12 cellular contexts compared by ENCODE assay signal in the genomic region with DNA sequence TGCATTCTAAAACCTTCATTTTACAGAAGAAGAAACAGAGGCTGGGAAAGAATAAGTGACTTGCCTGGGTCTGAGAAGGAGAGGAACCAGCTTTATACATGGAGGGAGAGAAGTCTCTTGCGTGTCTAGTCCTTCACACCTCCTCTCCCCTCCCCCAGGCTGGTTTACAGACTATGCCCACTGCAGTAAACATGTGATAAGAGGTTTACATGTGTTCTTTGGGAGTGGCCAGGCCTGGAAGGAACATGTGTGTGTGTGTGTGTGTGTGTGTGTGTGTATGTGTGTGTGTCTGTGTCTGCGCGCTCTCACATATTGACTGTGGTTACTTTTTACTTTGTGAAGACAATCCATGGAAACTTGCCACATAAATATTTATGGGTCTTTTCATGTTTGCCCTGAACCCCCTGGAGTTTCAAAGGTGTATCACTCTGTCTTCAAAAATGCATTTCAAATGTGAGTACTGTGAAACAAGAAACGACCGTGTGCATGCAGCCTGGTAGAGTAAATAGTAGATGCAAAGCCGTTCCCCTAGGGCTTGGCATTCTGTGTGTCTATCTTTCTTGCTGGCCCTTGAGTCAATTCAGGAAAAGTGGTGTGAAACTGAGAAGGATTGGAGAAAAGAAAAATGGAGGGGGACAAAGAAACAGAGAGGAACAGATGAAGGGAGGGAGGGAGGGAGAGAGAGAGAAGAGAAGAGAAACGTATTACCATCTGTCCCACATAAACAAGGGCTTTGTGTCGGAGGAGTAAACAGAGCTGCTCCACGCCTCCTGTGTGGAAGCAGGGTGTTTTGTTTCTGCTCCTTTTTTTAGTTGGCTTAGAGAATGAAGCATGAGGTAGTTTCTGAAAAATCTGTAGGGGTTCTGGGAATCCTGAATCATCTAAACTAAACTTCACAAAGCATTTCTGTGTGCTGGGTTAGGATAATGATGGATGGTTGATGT. TPM values are rescaled to one million over a fixed set of nuclear protein-coding genes. Genes with fewer than 3 reads are reported as not detected.
DNase-seq lines count a peak whose midpoint lies in the region; ATAC-seq and TF ChIP-seq lines count a peak whose summit lies in the region.
"Had no signal": no experiment of that assay in that cellular context is flagged by ENCODE, and none has a peak within 500 bp of the region (broad histone marks: within the 10 kb centered on the region; RNA-seq: fewer than 3 reads in every experiment).

No MANE protein-coding gene starts in this region.

- H3K4me3 ChIP-seq in foreskin fibroblast (ENCODE audit: low read depth in 1 of 2, low read length in 2 of 2) = no peak overlapping the region
- H3K4me3 ChIP-seq in transverse colon = no peak overlapping the region
- H3K4me3 ChIP-seq: GM12878, PC-9 had no signal

- H3K4me1 ChIP-seq in transverse colon = no peaks in the 10 kb centered on the region

- no peaks in the 10 kb centered on the region for H3K36me3 Mint-ChIP-seq in activated T-cell treated with anti-CD3 and anti-CD28 coated beads, Interleukin-2, amount 50 U/mL, for 72 hours (ENCODE audit: insufficient read depth in 2 of 2)
- H3K36me3 Mint-ChIP-seq in activated T-cell treated with anti-CD3 and anti-CD28 coated beads, Interleukin-2, amount 50 U/mL, for 24 hours (ENCODE audit: low read depth) = no peaks in the 10 kb centered on the region
- H3K36me3 Mint-ChIP-seq: activated CD4-positive, alpha-beta memory T cell treated with anti-CD3 and anti-CD28 coated beads for 36 hours had no signal

- no peak for TF ChIP-seq POLR2A in transverse colon (IDR thresholded peaks at IDR 0.05)

- no peak overlapping the region for H3K4me3 Mint-ChIP-seq in activated T-cell treated with anti-CD3 and anti-CD28 coated beads, Interleukin-2, amount 50 U/mL, for 72 hours
- H3K4me3 Mint-ChIP-seq in activated T-cell treated with anti-CD3 and anti-CD28 coated beads, Interleukin-2, amount 50 U/mL, for 24 hours = no peak overlapping the region
- H3K4me3 Mint-ChIP-seq: activated CD4-positive, alpha-beta memory T cell treated with anti-CD3 and anti-CD28 coated beads for 36 hours; B cell had no signal

- H3K9me3 Mint-ChIP-seq in activated T-cell treated with anti-CD3 and anti-CD28 coated beads, Interleukin-2, amount 50 U/mL, for 72 hours = no peaks in the 10 kb centered on the region
- H3K9me3 Mint-ChIP-seq in activated T-cell treated with anti-CD3 and anti-CD28 coated beads, Interleukin-2, amount 50 U/mL, for 24 hours = no peaks in the 10 kb centered on the region
- H3K9me3 Mint-ChIP-seq: activated CD4-positive, alpha-beta memory T cell treated with anti-CD3 and anti-CD28 coated beads for 36 hours had no signal

- TF ChIP-seq CTCF in foreskin fibroblast (IDR thresholded peaks at IDR 0.05; ENCODE audit: low read depth, low read length) (no peak), transverse colon (IDR thresholded peaks at IDR 0.05) (no peak)

- TF ChIP-seq EP300 in transverse colon (IDR thresholded peaks at IDR 0.05; ENCODE audit: low read depth) = no peak

- peak overlapping the region in 1 of 4 donors; percentile 11 for H3K27ac ChIP-seq in transverse colon
- H3K27ac ChIP-seq: PC-9 had no signal

- H3K27ac Mint-ChIP-seq in activated T-cell treated with anti-CD3 and anti-CD28 coated beads, Interleukin-2, amount 50 U/mL, for 72 hours = no peak overlapping the region
- no peak overlapping the region for H3K27ac Mint-ChIP-seq in activated T-cell treated with anti-CD3 and anti-CD28 coated beads, Interleukin-2, amount 50 U/mL, for 24 hours
- H3K27ac Mint-ChIP-seq: activated CD4-positive, alpha-beta memory T cell treated with anti-CD3 and anti-CD28 coated beads for 36 hours; B cell had no signal

- WGBS in transverse colon (ENCODE audit: low coverage in 1 of 2), 2 donors = 31 to 48% methylated on average over 3 to 9 of the region's 9 CpGs

- in situ Hi-C loops in transverse colon (cut with MboI; ENCODE audit: low pct_ligation_motif_present in 1 of 4, low pct_unique_long_range_greater_than_20kb in 1 of 4, low sequenced_read_pairs in 3 of 4) = no loop called here

- H3K36me3 ChIP-seq in transverse colon = no peaks in the 10 kb centered on the region

- DNase-seq in activated T-cell treated with anti-CD3 and anti-CD28 coated beads, Interleukin-2, amount 50 U/mL, for 72 hours = no peak
- DNase-seq in activated T-cell treated with anti-CD3 and anti-CD28 coated beads, Interleukin-2, amount 50 U/mL, for 24 hours = no peak
- DNase-seq in NCI-H69 (lab: John Stamatoyannopoulos, UW) (peak; percentile 97), foreskin fibroblast (peak; percentile 57 to 77), superior temporal gyrus (ENCODE audit: extremely low spot score) (peak; percentile 91), transverse colon (no peak), SW 1271 (lab: John Stamatoyannopoulos, UW) (no peak)
- DNase-seq: activated CD4-positive, alpha-beta memory T cell treated with anti-CD3 and anti-CD28 coated beads for 36 hours; PC-9 had no signal

- no peaks in the 10 kb centered on the region for H3K9me3 ChIP-seq in transverse colon

- peaks cover 34% of the 10 kb centered on the region for H3K27me3 Mint-ChIP-seq in activated T-cell treated with anti-CD3 and anti-CD28 coated beads, Interleukin-2, amount 50 U/mL, for 72 hours (ENCODE audit: low read depth)
- peaks cover 57% of the 10 kb centered on the region for H3K27me3 Mint-ChIP-seq in activated T-cell treated with anti-CD3 and anti-CD28 coated beads, Interleukin-2, amount 50 U/mL, for 24 hours

- H3K27me3 ChIP-seq in transverse colon = peaks cover 1% of the 10 kb centered on the region

- peak; percentile 15 to 26 for ATAC-seq in activated T-cell treated with anti-CD3 and anti-CD28 coated beads, Interleukin-2, amount 50 U/mL, for 72 hours (replicated peaks in 1 of 2)
- ATAC-seq in GM21717 (IDR thresholded peaks at IDR 0.05; ENCODE audit: unreplicated experiment) = no peak
- ATAC-seq: GM12878 had no signal

- peaks cover 12% of the 10 kb centered on the region for H3K4me1 Mint-ChIP-seq in activated T-cell treated with anti-CD3 and anti-CD28 coated beads, Interleukin-2, amount 50 U/mL, for 72 hours (ENCODE audit: low read depth)
- peaks cover 6% of the 10 kb centered on the region for H3K4me1 Mint-ChIP-seq in activated T-cell treated with anti-CD3 and anti-CD28 coated beads, Interleukin-2, amount 50 U/mL, for 24 hours (ENCODE audit: low read depth)
- H3K4me1 Mint-ChIP-seq: B cell had no signal

- intact Hi-C loops in transverse colon (cut with DNase I; ENCODE audit: low total_unique reads) = no loop called here

RNA-seq across cellular contexts. Expression of gene CLDN11, which starts 51.7 kb away (rescaled TPM):
- not detected for total RNA-seq in activated T-cell treated with anti-CD3 and anti-CD28 coated beads, Interleukin-2, amount 50 U/mL, for 72 hours
- total RNA-seq in transverse colon = 10 to 100 TPM in 1 of 4 donors, 1 to 10 TPM in 3; 4.6 to 13.5 (median 7.2) TPM
- total RNA-seq: activated CD4-positive, alpha-beta memory T cell treated with anti-CD3 and anti-CD28 coated beads for 36 hours had no signal

Comparison
In these comparisons a context has a peak if more than half of its experiments do, and no peak if none do; other contexts are left out.
1. DNase-seq: peak in NCI-H69 (single experiment), foreskin fibroblast (2 of 2) and superior temporal gyrus (single experiment); none in activated T-cell treated with anti-CD3 and anti-CD28 coated beads, Interleukin-2, amount 50 U/mL, for 72 hours (0 of 2), activated T-cell treated with anti-CD3 and anti-CD28 coated beads, Interleukin-2, amount 50 U/mL, for 24 hours (single experiment), transverse colon (single experiment) and SW 1271 (0 of 2).
2. RNA of gene CLDN11, which starts 51.7 kb away (total RNA-seq): 4.6 to 13.5 TPM in transverse colon; not detected in activated T-cell treated with anti-CD3 and anti-CD28 coated beads, Interleukin-2, amount 50 U/mL, for 72 hours; every median in the first group is over 4 times any median in the second.